In genomic region chr1:9990944-9991343, GRCh38 we compare ENCODE assay signal across 2 cellular contexts.
TF ChIP-seq lines count a peak whose summit lies in the region.

No MANE protein-coding gene starts in this region.

TF ChIP-seq in liver, 16 proteins besides CTCF, POLR2A, EP300 and RAD21:
- TF ChIP-seq HNF4A (conservative IDR thresholded peaks at IDR 0.05) = no peak
- no peak for TF ChIP-seq TAF1 (conservative IDR thresholded peaks at IDR 0.05)
- no peak for TF ChIP-seq JUND (IDR thresholded peaks at IDR 0.05)
- peak; percentile 9 to 13 for TF ChIP-seq RXRA (IDR thresholded peaks at IDR 0.05)
- TF ChIP-seq FOXA2 (IDR thresholded peaks at IDR 0.05) = no peak
- no peak for TF ChIP-seq ZBTB33 (IDR thresholded peaks at IDR 0.05)
- TF ChIP-seq HNF4G (IDR thresholded peaks at IDR 0.05) = no peak
- no peak for TF ChIP-seq MAX (IDR thresholded peaks at IDR 0.05)
- TF ChIP-seq NR2F2 (IDR thresholded peaks at IDR 0.05) = peak; percentile 50

TF ChIP-seq in HepG2, 621 proteins besides CTCF, POLR2A, EP300 and RAD21:
- no peak for TF ChIP-seq ZBTB49 (CRISPR knock-in tag; IDR thresholded peaks at IDR 0.05; ENCODE audit: borderline replicate concordance)
